8 cellular contexts compared by ENCODE assay signal in the genomic region with DNA sequence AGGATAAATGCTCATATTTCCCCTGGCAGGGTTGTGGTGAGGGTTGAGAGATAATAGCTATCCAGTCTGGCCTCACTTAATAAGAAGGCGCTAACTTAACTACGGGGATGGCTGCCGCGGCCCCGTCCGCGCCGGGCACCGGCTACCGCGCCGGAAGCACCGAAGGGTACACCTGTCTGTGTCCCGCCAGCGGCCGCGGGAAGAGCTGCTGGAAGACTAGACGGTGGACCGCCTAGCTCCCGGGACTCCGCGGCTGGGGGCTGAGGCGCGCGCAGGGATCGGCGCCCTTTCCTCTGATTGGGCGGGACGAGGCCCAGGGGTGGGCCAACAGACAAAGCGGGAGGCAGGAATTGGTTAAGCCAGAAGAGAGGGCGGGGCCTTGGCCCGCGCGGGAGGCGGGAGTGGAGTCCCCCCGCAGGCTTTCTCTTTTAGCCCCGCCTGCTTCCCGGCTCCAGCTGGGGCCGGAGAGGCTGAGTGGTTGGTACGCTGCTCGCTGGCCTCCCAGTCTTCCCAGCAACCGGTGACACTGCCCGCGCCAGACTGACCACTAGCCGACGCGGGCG. TPM values are rescaled to one million over a fixed set of nuclear protein-coding genes. Genes with fewer than 3 reads are reported as not detected.
DNase-seq lines count a peak whose midpoint lies in the region; ATAC-seq and TF ChIP-seq lines count a peak whose summit lies in the region.

A gene (plus strand): TSS at position 431 of the 563 bp plus-strand sequence. CDS start 9,051 bp downstream, outside the sequence.

- 0% methylated on average over 36 of the region's 48 CpGs for WGBS in prostate gland

- peak within 1 kb of the TSS; percentile 51 to 77 for H3K4me3 ChIP-seq in prostate gland

- no peaks in the 10 kb centered on the region for H3K9me3 ChIP-seq in T-helper 17 cell (ENCODE audit: control insufficient read depth, low read length, poor library complexity, severe bottlenecking)
- no peaks in the 10 kb centered on the region for H3K9me3 ChIP-seq in prostate gland

- TF ChIP-seq POLR2A in prostate gland (IDR thresholded peaks at IDR 0.05) = peak; percentile 93

- peaks cover 6% of the 10 kb centered on the region for H3K27me3 Mint-ChIP-seq in T-helper 17 cell

- H3K27ac ChIP-seq in prostate gland = peak within 1 kb of the TSS; percentile 95 to 99

- peak; percentile 79 to 82 for DNase-seq in NCI-H187 (lab: John Stamatoyannopoulos, UW)
- peak; percentile 86 to 92 (median 90) for DNase-seq in T-helper 17 cell
- peak; percentile 97 for DNase-seq in amniotic stem cell (lab: John Stamatoyannopoulos, UW)
- DNase-seq in left cardiac atrium = peak; percentile 99
- DNase-seq in prostate gland (ENCODE audit: low spot score) = peak; percentile 97
- peak; percentile 99 for DNase-seq in ureter (ENCODE audit: low spot score)

- H3K36me3 ChIP-seq in prostate gland = no peaks in the 10 kb centered on the region

- H3K4me1 Mint-ChIP-seq in T-helper 17 cell = peaks cover 19% of the 10 kb centered on the region

- H3K27me3 ChIP-seq in prostate gland (replicated peaks; ENCODE audit: insufficient read depth) = no peaks in the 10 kb centered on the region

- H3K36me3 Mint-ChIP-seq in T-helper 17 cell (ENCODE audit: low read depth) = no peaks in the 10 kb centered on the region

- H3K4me1 ChIP-seq in prostate gland (replicated peaks) = no peaks in the 10 kb centered on the region

- H3K27ac Mint-ChIP-seq in T-helper 17 cell = peak within 1 kb of the TSS; percentile 89

- intact Hi-C loops in left cardiac atrium (cut with DNase I) (no loop called here), prostate gland (cut with DNase I) (no loop called here)

- TF ChIP-seq CTCF in prostate gland (IDR thresholded peaks at IDR 0.05) = peak in 1 of 4 experiments; percentile 15

- ATAC-seq in GM18502 (IDR thresholded peaks at IDR 0.05; ENCODE audit: poor library complexity, unreplicated experiment) (peak; percentile 85), HG02943 (IDR thresholded peaks at IDR 0.05; ENCODE audit: low read depth, unreplicated experiment) (peak; percentile 88), T-helper 17 cell (peak; percentile 89), left cardiac atrium (peak; percentile 95)

- H3K4me3 Mint-ChIP-seq in T-helper 17 cell = no peak within 1 kb of the TSS

RNA-seq across cellular contexts. Expression of the gene that starts here (rescaled TPM):
- total RNA-seq in T-helper 17 cell = 10 to 100 TPM; 23.1 to 28.8 TPM
- 10 to 100 TPM; 41.6 to 42.2 TPM for total RNA-seq in left cardiac atrium
- total RNA-seq in prostate gland = 10 to 100 TPM; 44.2 to 63.1 TPM
- total RNA-seq in ureter = 30.1 TPM

Comparison
In these comparisons a context has a peak if more than half of its experiments do, and no peak if none do; other contexts are left out.
1. Peak in every context shown above with its lines: DNase-seq, ATAC-seq, H3K4me3 ChIP-seq and H3K27ac ChIP-seq.